ENCODE assay signal across 12 cellular contexts in the genomic region with DNA sequence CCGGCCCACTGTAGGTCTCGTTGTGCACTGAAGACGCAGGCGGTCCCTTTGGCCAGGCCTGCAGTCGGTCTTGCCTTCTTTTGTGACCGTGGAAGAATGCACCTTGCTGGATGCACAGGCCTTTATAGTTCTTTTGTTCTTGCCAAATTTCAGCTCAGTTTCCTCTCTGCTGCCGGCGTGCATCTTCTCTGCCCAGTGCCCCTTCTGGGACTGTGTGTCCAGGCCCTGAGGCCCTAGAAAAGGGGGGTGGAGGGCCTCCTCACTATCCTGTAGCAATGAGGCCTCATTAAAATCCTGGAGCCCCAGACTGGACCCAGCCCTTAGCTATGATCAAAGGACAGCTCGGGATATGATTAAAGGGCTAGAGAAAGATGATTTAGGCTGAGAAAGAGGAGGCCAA.
DNase-seq lines count a peak whose midpoint lies in the region; ATAC-seq and TF ChIP-seq lines count a peak whose summit lies in the region.
"Had no signal": no experiment of that assay in that cellular context is flagged by ENCODE, and none has a peak within 500 bp of the region (broad histone marks: within the 10 kb centered on the region; RNA-seq: fewer than 3 reads in every experiment).

No MANE protein-coding gene starts in this region.

- no peak overlapping the region for H3K4me3 ChIP-seq in CD4-positive, alpha-beta memory T cell (ENCODE audit: low read length in 2 of 2)
- H3K4me3 ChIP-seq in Panc1 (ENCODE audit: low read depth in 2 of 2, low read length in 2 of 2) (no peak overlapping the region), sigmoid colon (no peak overlapping the region)

- no peaks in the 10 kb centered on the region for H3K36me3 ChIP-seq in CD4-positive, alpha-beta memory T cell (ENCODE audit: insufficient read depth, low read length)
- H3K36me3 ChIP-seq in Panc1 (ENCODE audit: control insufficient read depth, insufficient read depth, low read length) = no peaks in the 10 kb centered on the region
- H3K36me3 ChIP-seq in sigmoid colon = no peaks in the 10 kb centered on the region

- 78 to 83% methylated on average over 9 of the region's 9 CpGs for WGBS in sigmoid colon, 2 donors

- TF ChIP-seq EP300 in sigmoid colon (IDR thresholded peaks at IDR 0.05) = no peak

- H3K4me3 Mint-ChIP-seq in CD4-positive, alpha-beta memory T cell = peak overlapping the region; percentile 45 to 89 (median 85)
- H3K4me3 Mint-ChIP-seq: activated CD4-positive, alpha-beta memory T cell treated with anti-CD3 and anti-CD28 coated beads, Interleukin-2, amount 10 ng/mL, durations not matched to agents 7 days and 5 days had no signal

- H3K9me3 ChIP-seq in CD4-positive, alpha-beta memory T cell (ENCODE audit: control insufficient read depth in 1 of 2, low read length in 2 of 2) = no peaks in the 10 kb centered on the region
- no peaks in the 10 kb centered on the region for H3K9me3 ChIP-seq in Panc1 (ENCODE audit: control insufficient read depth, insufficient read depth, low read depth, low read length)
- no peaks in the 10 kb centered on the region for H3K9me3 ChIP-seq in sigmoid colon

- intact Hi-C loops in CD4-positive, alpha-beta memory T cell (cut with micrococcal nuclease) = loop anchor here (5.0 kb wide), 2 partner anchors 37 to 72 kb away; no protein-coding TSS in a partner anchor
- intact Hi-C loops in Panc1 (cut with micrococcal nuclease; ENCODE audit: unreplicated experiment) (no loop called here), left ventricle myocardium superior (cut with micrococcal nuclease) (no loop called here), sigmoid colon (cut with DNase I) (loop anchor here (5.0 kb wide), 2 partner anchors 38 to 107 kb away; no protein-coding TSS in a partner anchor)

- no peaks in the 10 kb centered on the region for H3K27me3 ChIP-seq in CD4-positive, alpha-beta memory T cell (ENCODE audit: insufficient read depth, low read length)
- H3K27me3 ChIP-seq in Panc1 (ENCODE audit: control insufficient read depth, insufficient read depth, low read length) (no peaks in the 10 kb centered on the region), sigmoid colon (no peaks in the 10 kb centered on the region)

- ATAC-seq in Panc1 (no peak), left ventricle myocardium superior (no peak), HG03342 (IDR thresholded peaks at IDR 0.05; ENCODE audit: unreplicated experiment) (no peak), GM21825 (IDR thresholded peaks at IDR 0.05; ENCODE audit: unreplicated experiment) (no peak), GM18858 (IDR thresholded peaks at IDR 0.05; ENCODE audit: unreplicated experiment) (no peak), GM19023 (IDR thresholded peaks at IDR 0.05; ENCODE audit: unreplicated experiment) (no peak)

- no peaks in the 10 kb centered on the region for H3K27me3 Mint-ChIP-seq in CD4-positive, alpha-beta memory T cell

- H3K27ac ChIP-seq in CD4-positive, alpha-beta memory T cell (ENCODE audit: low read depth, low read length) = no peak overlapping the region
- peak overlapping the region; percentile 74 for H3K27ac ChIP-seq in Panc1 (ENCODE audit: low read length)
- H3K27ac ChIP-seq in sigmoid colon = peak overlapping the region; percentile 95 to 99 (median 99)

- TF ChIP-seq POLR2A in sigmoid colon (IDR thresholded peaks at IDR 0.05) = no peak

- no TSS peak for BruUV-seq in Panc1 (replicated peaks; lab: Mats Ljungman, UMichigan)

- H3K9me3 Mint-ChIP-seq in CD4-positive, alpha-beta memory T cell = no peaks in the 10 kb centered on the region
- H3K9me3 Mint-ChIP-seq: activated CD4-positive, alpha-beta memory T cell treated with anti-CD3 and anti-CD28 coated beads, Interleukin-2, amount 10 ng/mL, durations not matched to agents 7 days and 5 days had no signal

- in situ Hi-C loops in Panc1 (cut with HindIII; ENCODE audit: low pct_unique_long_range_greater_than_20kb, low sequenced_read_pairs) = no loop called here

- peaks cover 3 to 12% of the 10 kb centered on the region in 2 donors for H3K36me3 Mint-ChIP-seq in CD4-positive, alpha-beta memory T cell

- no peak for DNase-seq in CD4-positive, alpha-beta memory T cell
- DNase-seq in Panc1 (ENCODE audit: low read depth, low spot score) (no peak), left ventricle myocardium superior (peak; percentile 23), sigmoid colon (peak; percentile 66)
- DNase-seq: activated CD4-positive, alpha-beta memory T cell treated with anti-CD3 and anti-CD28 coated beads, Interleukin-2, amount 10 ng/mL, durations not matched to agents 7 days and 5 days; amniotic stem cell; NCI-H1417 treated with DMSO at 0.1 percent for 48 hours; NCI-H774 had no signal

- POLR2A ChIA-PET in CD4-positive, alpha-beta memory T cell (lab: Charles Lee; ENCODE audit: partially characterized antibody) = interaction anchor here (0.7 to 97.0 kb wide), 13 partner anchors 11 to 122 kb away, joined by 3 to 6031 read pairs (median 8); no protein-coding TSS in a partner anchor
- POLR2A ChIA-PET in Panc1 (lab: Charles Lee) = interaction anchor here (0.7 kb wide), 1 partner anchor 30 kb away, joined by 4 read pairs; no protein-coding TSS in a partner anchor

- H3K4me1 ChIP-seq in CD4-positive, alpha-beta memory T cell (ENCODE audit: insufficient read depth, low read length) = peaks cover 64% of the 10 kb centered on the region
- H3K4me1 ChIP-seq in Panc1 (ENCODE audit: control insufficient read depth, insufficient read depth, low read length) (peaks cover 83% of the 10 kb centered on the region), sigmoid colon (peaks cover 0 to 62% (median 54%) of the 10 kb centered on the region in 4 donors)

- TF ChIP-seq CTCF in Panc1 (IDR thresholded peaks at IDR 0.05) (no peak), sigmoid colon (IDR thresholded peaks at IDR 0.05) (no peak)

- CTCF ChIA-PET in CD4-positive, alpha-beta memory T cell (lab: Charles Lee; ENCODE audit: partially characterized antibody) = interaction anchor here (1.0 to 1.4 kb wide), 3 partner anchors 9 to 30 kb away, joined by 3 to 5 read pairs (median 3); no protein-coding TSS in a partner anchor
- CTCF ChIA-PET in Panc1 (lab: Charles Lee) = no interaction called here

- peak overlapping the region; percentile 66 to 93 (median 90) for H3K27ac Mint-ChIP-seq in CD4-positive, alpha-beta memory T cell

- H3K4me1 Mint-ChIP-seq in CD4-positive, alpha-beta memory T cell = peaks cover 43 to 80% (median 51%) of the 10 kb centered on the region in 4 donors

Comparison
In these comparisons a context has a peak if more than half of its experiments do, and no peak if none do; other contexts are left out.
1. DNase-seq: peak in left ventricle myocardium superior (single experiment) and sigmoid colon (single experiment); none in CD4-positive, alpha-beta memory T cell (0 of 5) and Panc1 (single experiment).
2. intact Hi-C loops: an anchor here in CD4-positive, alpha-beta memory T cell (5.0 kb wide) and sigmoid colon (5.0 kb wide); none called in Panc1 and left ventricle myocardium superior.